Comparison of ENCODE assay signal across 14 cellular contexts in the genomic region with DNA sequence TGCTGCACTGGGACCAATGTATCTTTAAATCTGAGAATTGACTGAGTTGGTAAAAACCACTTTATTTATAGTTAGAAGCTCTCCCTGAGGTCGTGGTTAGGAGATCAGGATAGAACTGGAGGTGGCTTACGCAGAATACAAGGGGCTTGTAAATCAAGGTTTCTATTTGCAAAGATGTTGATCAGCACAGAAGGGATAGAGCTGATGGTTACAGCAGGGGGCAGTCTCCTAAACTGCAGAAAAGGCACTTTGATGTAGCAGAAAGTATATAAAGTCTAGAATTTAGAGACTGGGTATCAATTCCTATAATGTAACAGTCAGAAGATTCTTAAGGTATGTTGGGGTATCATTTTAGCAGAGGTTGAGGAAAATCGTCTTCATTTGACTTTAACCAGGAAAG. TPM values are rescaled to one million over a fixed set of nuclear protein-coding genes. Genes with fewer than 3 reads are reported as not detected.
DNase-seq lines count a peak whose midpoint lies in the region; ATAC-seq and TF ChIP-seq lines count a peak whose summit lies in the region.
"Had no signal": no experiment of that assay in that cellular context is flagged by ENCODE, and none has a peak within 500 bp of the region (broad histone marks: within the 10 kb centered on the region; RNA-seq: fewer than 3 reads in every experiment).

No MANE protein-coding gene starts in this region.

- H3K9ac ChIP-seq in Karpas-422 (ENCODE audit: low read length), result no peak overlapping the region

- no peak for ATAC-seq in GM18505 (IDR thresholded peaks at IDR 0.05; ENCODE audit: unreplicated experiment)
- ATAC-seq: gastrocnemius medialis had no signal

- no peak overlapping the region for H3K27ac ChIP-seq in Karpas-422 (ENCODE audit: low read length)
- H3K27ac ChIP-seq in esophagus squamous epithelium, result no peak overlapping the region
- H3K27ac ChIP-seq: gastrocnemius medialis, prostate gland had no signal

- H3K79me2 ChIP-seq in Karpas-422 (ENCODE audit: low read length), result no peaks in the 10 kb centered on the region

- TF ChIP-seq POLR2A in esophagus squamous epithelium (IDR thresholded peaks at IDR 0.05) (no peak), GM18505 (IDR thresholded peaks at IDR 0.05; ENCODE audit: borderline replicate concordance, extremely low read depth, insufficient read depth, insufficient read length) (no peak)

- peak; percentile 69 for DNase-seq in activated CD4-positive, alpha-beta T cell treated with anti-CD3 and anti-CD28 coated beads, Interleukin-2, amount 10 ng/mL, durations not matched to agents 24 days and 14 days
- no peak for DNase-seq in activated CD4-positive, alpha-beta T cell treated with anti-CD3 and anti-CD28 coated beads for 4 hours
- DNase-seq in Karpas-422, result peak; percentile 45
- DNase-seq in astrocyte of the spinal cord (ENCODE audit: low read depth, low spot score), result no peak
- no peak for DNase-seq in neural crest cell (ENCODE audit: low read depth, low spot score)
- no peak for DNase-seq in esophagus squamous epithelium (lab: John Stamatoyannopoulos, UW)
- no peak for DNase-seq in NCI-H774 (lab: John Stamatoyannopoulos, UW)
- DNase-seq: activated CD8-positive, alpha-beta memory T cell treated with anti-CD3 and anti-CD28 coated beads for 24 hours; gastrocnemius medialis; SHP77 treated with DMSO at 0.1 percent for 48 hours had no signal

- no peak overlapping the region for H3K4me2 ChIP-seq in Karpas-422 (ENCODE audit: low read depth, low read length, poor library complexity, severe bottlenecking)

- peak overlapping the region; percentile 99 for H3K27ac Mint-ChIP-seq in activated CD4-positive, alpha-beta T cell treated with anti-CD3 and anti-CD28 coated beads, Interleukin-2, amount 10 ng/mL, durations not matched to agents 24 days and 14 days
- no peak overlapping the region for H3K27ac Mint-ChIP-seq in neural crest cell (ENCODE audit: unreplicated experiment)

- H3K9me2 ChIP-seq in Karpas-422 (replicated peaks; ENCODE audit: insufficient read depth, low read length), result no peaks in the 10 kb centered on the region

- no peak overlapping the region for H3K4me3 ChIP-seq in Karpas-422 (ENCODE audit: low read length)
- H3K4me3 ChIP-seq in astrocyte of the spinal cord (ENCODE audit: low read depth, low read length), result no peak overlapping the region
- H3K4me3 ChIP-seq in esophagus squamous epithelium, result no peak overlapping the region
- H3K4me3 ChIP-seq: gastrocnemius medialis, lung, prostate gland had no signal

- peaks cover 63% of the 10 kb centered on the region for H3K4me1 Mint-ChIP-seq in activated CD4-positive, alpha-beta T cell treated with anti-CD3 and anti-CD28 coated beads, Interleukin-2, amount 10 ng/mL, durations not matched to agents 24 days and 14 days
- H3K4me1 Mint-ChIP-seq in neural crest cell, result peaks cover 5% of the 10 kb centered on the region

- H3K36me3 ChIP-seq in Karpas-422 (ENCODE audit: insufficient read depth, low read length) (no peaks in the 10 kb centered on the region), esophagus squamous epithelium (no peaks in the 10 kb centered on the region)
- H3K36me3 ChIP-seq: gastrocnemius medialis, prostate gland had no signal

- H3K4me1 ChIP-seq in Karpas-422 (ENCODE audit: low read length), result no peaks in the 10 kb centered on the region
- peaks cover 0 to 11% (median 7%) of the 10 kb centered on the region in 3 donors for H3K4me1 ChIP-seq in esophagus squamous epithelium
- H3K4me1 ChIP-seq: prostate gland had no signal

- peak; percentile 20 for TF ChIP-seq CTCF in astrocyte of the spinal cord (IDR thresholded peaks at IDR 0.05; ENCODE audit: low read depth, low read length)
- peak; percentile 19 for TF ChIP-seq CTCF in neural crest cell (conservative IDR thresholded peaks at IDR 0.05)
- TF ChIP-seq CTCF in esophagus squamous epithelium (IDR thresholded peaks at IDR 0.05), result peak in 1 of 6 experiments; percentile 16

- in situ Hi-C loops in astrocyte of the spinal cord (cut with HindIII; ENCODE audit: low sequenced_read_pairs), result no loop called here

- H3K27me3 ChIP-seq in Karpas-422 (ENCODE audit: low read length) (no peaks in the 10 kb centered on the region), esophagus squamous epithelium (no peaks in the 10 kb centered on the region)
- H3K27me3 ChIP-seq: gastrocnemius medialis had no signal

- H3K9me3 ChIP-seq in Karpas-422 (ENCODE audit: low read length), result no peaks in the 10 kb centered on the region
- no peaks in the 10 kb centered on the region for H3K9me3 ChIP-seq in esophagus squamous epithelium
- H3K9me3 ChIP-seq: gastrocnemius medialis, prostate gland had no signal

- no peaks in the 10 kb centered on the region for H3K27me3 Mint-ChIP-seq in activated CD4-positive, alpha-beta T cell treated with anti-CD3 and anti-CD28 coated beads, Interleukin-2, amount 10 ng/mL, durations not matched to agents 24 days and 14 days
- peaks cover 40% of the 10 kb centered on the region for H3K27me3 Mint-ChIP-seq in neural crest cell (ENCODE audit: low read depth)

- intact Hi-C loops in activated CD4-positive, alpha-beta T cell treated with anti-CD3 and anti-CD28 coated beads, Interleukin-2, amount 10 ng/mL, durations not matched to agents 24 days and 14 days (cut with micrococcal nuclease), result no loop called here
- intact Hi-C loops in esophagus squamous epithelium (cut with DNase I), result no loop called here

- peaks cover 7% of the 10 kb centered on the region for H3K9me3 Mint-ChIP-seq in activated CD4-positive, alpha-beta T cell treated with anti-CD3 and anti-CD28 coated beads, Interleukin-2, amount 10 ng/mL, durations not matched to agents 24 days and 14 days
- no peaks in the 10 kb centered on the region for H3K9me3 Mint-ChIP-seq in neural crest cell

- WGBS in esophagus squamous epithelium, 2 donors, result 62 to 63% methylated on average over 3 of the region's 3 CpGs

- H3K4me3 Mint-ChIP-seq in activated CD4-positive, alpha-beta T cell treated with anti-CD3 and anti-CD28 coated beads, Interleukin-2, amount 10 ng/mL, durations not matched to agents 24 days and 14 days, result peak overlapping the region; percentile 29
- no peak overlapping the region for H3K4me3 Mint-ChIP-seq in neural crest cell
- H3K4me3 Mint-ChIP-seq: brain had no signal

- H3K36me3 Mint-ChIP-seq in activated CD4-positive, alpha-beta T cell treated with anti-CD3 and anti-CD28 coated beads, Interleukin-2, amount 10 ng/mL, durations not matched to agents 24 days and 14 days (ENCODE audit: low read depth), result peaks cover 4% of the 10 kb centered on the region
- no peaks in the 10 kb centered on the region for H3K36me3 Mint-ChIP-seq in neural crest cell (ENCODE audit: low read depth)
- H3K36me3 Mint-ChIP-seq: brain had no signal

- H2AFZ ChIP-seq in Karpas-422 (ENCODE audit: low read length), result no peak overlapping the region

- no peaks in the 10 kb centered on the region for H4K20me1 ChIP-seq in Karpas-422 (ENCODE audit: insufficient read depth, low read depth, low read length)

RNA-seq across cellular contexts. Expression of a gene that starts 25.2 kb away (rescaled TPM):
- 45.5 and 50.7 TPM in 2 replicates for total RNA-seq in activated CD4-positive, alpha-beta T cell treated with anti-CD3 and anti-CD28 coated beads, Interleukin-2, amount 10 ng/mL, durations not matched to agents 24 days and 14 days
- 0.07 and 0.22 TPM in 2 replicates for total RNA-seq in Karpas-422 (2014; rRNA removed; shearing (Covaris generic); ENCODE audit: low replicate concordance)
- total RNA-seq in neural crest cell, result 12.2 and 12.5 TPM in 2 replicates
- total RNA-seq in esophagus squamous epithelium, result 10 to 100 TPM in 2 of 4 donors, 1 to 10 TPM in 2; 4.7 to 18.7 (median 10.3) TPM

Comparison
In these comparisons a context has a peak if more than half of its experiments do, and no peak if none do; other contexts are left out.
1. DNase-seq: peak in activated CD4-positive, alpha-beta T cell treated with anti-CD3 and anti-CD28 coated beads, Interleukin-2, amount 10 ng/mL, durations not matched to agents 24 days and 14 days (single experiment) and Karpas-422 (single experiment); none in activated CD4-positive, alpha-beta T cell treated with anti-CD3 and anti-CD28 coated beads for 4 hours (0 of 2), astrocyte of the spinal cord (single experiment), neural crest cell (single experiment), esophagus squamous epithelium (single experiment) and NCI-H774 (single experiment).